22 cellular contexts compared by ENCODE assay signal in genomic region chr12:48873096-48873495, GRCh38.
"Had no signal": no experiment of that assay in that cellular context is flagged by ENCODE, and none has a peak within 500 bp of the region (broad histone marks: within the 10 kb centered on the region; RNA-seq: fewer than 3 reads in every experiment).

No MANE protein-coding gene starts in this region.

- H3K4me1 ChIP-seq: foreskin keratinocyte, spleen, transverse colon had no signal

- ATAC-seq: activated CD4-positive, alpha-beta T cell treated with anti-CD3 and anti-CD28 coated beads for 36 hours; effector memory CD8-positive, alpha-beta T cell; foreskin keratinocyte; left cardiac atrium; left ventricle myocardium superior; naive thymus-derived CD8-positive, alpha-beta T cell; right cardiac atrium; T-cell had no signal

- H3K27me3 ChIP-seq: spleen, testis, transverse colon had no signal

- H3K9me3 ChIP-seq: spleen, testis, transverse colon had no signal

- H3K4me3 Mint-ChIP-seq: activated CD4-positive, alpha-beta T cell treated with anti-CD3 and anti-CD28 coated beads for 36 hours; effector memory CD8-positive, alpha-beta T cell; naive thymus-derived CD8-positive, alpha-beta T cell; T-cell; T-helper 2 cell treated with Interferon-gamma antibody and Interleukin-4, amounts not matched to agents 5 μg/mL and 100 μg/mL, for 36 hours had no signal

- H3K36me3 ChIP-seq: spleen, transverse colon had no signal

- DNase-seq: activated CD4-positive, alpha-beta T cell treated with anti-CD3 and anti-CD28 coated beads for 36 hours; activated CD4-positive, alpha-beta T cell treated with anti-CD3 and anti-CD28 coated beads, Interleukin-2, amount 50 U/mL, for 4 hours; activated CD4-positive, CD25-positive, alpha-beta regulatory T cell; activated effector memory CD4-positive, alpha-beta T cell treated with Interleukin-2 at 50 U/mL for 16 hours; activated naive CD4-positive, alpha-beta T cell treated with anti-CD3 and anti-CD28 coated beads, Interleukin-2, amount 50 U/mL, for 16 hours; activated T-cell treated with anti-CD3 and anti-CD28 coated beads for 4 hours; cerebellar nuclear complex; effector memory CD8-positive, alpha-beta T cell; erythroblast; foreskin keratinocyte; islet precursor cell; left cardiac atrium; left ventricle myocardium superior; naive thymus-derived CD8-positive, alpha-beta T cell; right cardiac atrium; spleen; stimulated activated naive CD4-positive, alpha-beta T cell; T-cell; testis; transverse colon had no signal

- H3K9me3 Mint-ChIP-seq: effector memory CD8-positive, alpha-beta T cell; naive thymus-derived CD8-positive, alpha-beta T cell; T-cell; T-helper 2 cell treated with Interferon-gamma antibody and Interleukin-4, amounts not matched to agents 5 μg/mL and 100 μg/mL, for 36 hours had no signal

- H3K27ac Mint-ChIP-seq: activated CD4-positive, alpha-beta T cell treated with anti-CD3 and anti-CD28 coated beads for 36 hours; effector memory CD8-positive, alpha-beta T cell; naive thymus-derived CD8-positive, alpha-beta T cell; T-helper 2 cell treated with Interferon-gamma antibody and Interleukin-4, amounts not matched to agents 5 μg/mL and 100 μg/mL, for 36 hours had no signal

- H3K4me3 ChIP-seq: coronary artery, spleen, testis, transverse colon had no signal

- H3K4me1 Mint-ChIP-seq: activated CD4-positive, alpha-beta T cell treated with anti-CD3 and anti-CD28 coated beads for 36 hours; naive thymus-derived CD8-positive, alpha-beta T cell; T-cell had no signal

- H3K27me3 Mint-ChIP-seq: activated CD4-positive, alpha-beta T cell treated with anti-CD3 and anti-CD28 coated beads for 36 hours; naive thymus-derived CD8-positive, alpha-beta T cell had no signal

- H3K36me3 Mint-ChIP-seq: naive thymus-derived CD8-positive, alpha-beta T cell; T-cell had no signal

- H3K27ac ChIP-seq: coronary artery, foreskin keratinocyte, spleen, testis, transverse colon had no signal
